ENCODE assay signal across 13 cellular contexts in the genomic region with DNA sequence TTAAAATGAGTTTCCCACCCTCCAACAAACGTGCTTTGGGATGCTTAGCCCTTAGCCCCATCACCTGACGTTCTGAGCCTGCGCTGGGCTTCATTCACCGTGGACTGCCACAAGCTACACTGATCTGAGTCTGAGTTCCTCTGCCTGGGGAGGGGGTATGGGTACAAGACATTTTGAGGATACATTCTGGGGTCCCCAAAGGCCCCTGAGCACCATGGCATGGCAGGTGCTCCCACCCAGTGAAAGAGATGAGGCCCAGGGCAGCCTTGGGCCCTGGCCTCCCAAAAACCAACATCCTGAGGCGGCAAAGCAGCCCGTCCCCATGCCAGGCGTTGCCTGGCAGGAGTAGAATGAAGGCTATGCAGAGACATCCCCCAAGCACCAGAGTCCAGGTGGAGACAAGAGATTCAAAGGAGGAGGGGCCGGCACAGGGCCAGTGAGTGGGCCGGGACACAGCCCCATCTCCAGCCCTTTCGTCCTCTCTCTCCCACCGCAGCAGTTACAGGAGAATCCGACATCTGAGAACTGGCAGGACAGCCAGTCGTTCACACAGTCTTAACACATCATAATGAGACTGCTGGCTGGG.
DNase-seq lines count a peak whose midpoint lies in the region; ATAC-seq and TF ChIP-seq lines count a peak whose summit lies in the region.
"Had no signal": no experiment of that assay in that cellular context is flagged by ENCODE, and none has a peak within 500 bp of the region (broad histone marks: within the 10 kb centered on the region; RNA-seq: fewer than 3 reads in every experiment).

No MANE protein-coding gene starts in this region.

- H2AFZ ChIP-seq in neuronal stem cell (ENCODE audit: low read length) = no peak overlapping the region

- no peak overlapping the region for H2AK5ac ChIP-seq in neuronal stem cell (ENCODE audit: low read depth, low read length)

- intact Hi-C loops in heart left ventricle (cut with DNase I) = loop anchor here in 8 of 10 donors (2.0 to 10.0 kb wide), 6 partner anchors 33 to 184 kb away; partner anchors contain the start of gene VGLL4 (in 6 of the 8)
- intact Hi-C loops in left cardiac atrium (cut with DNase I) = loop anchor here in 1 of 2 donors (10.0 kb wide), 1 partner anchor 76 kb away; the partner anchor contains the start of gene VGLL4
- intact Hi-C loops in uterus (cut with DNase I; ENCODE audit: low total_unique reads) = no loop called here
- intact Hi-C loops in activated T-helper 2 cell treated with anti-CD3 and anti-CD28 coated beads, Interferon-gamma antibody, Interleukin-2, Interleukin-4, amounts not matched to agents 10 μg/mL and 5 μg/mL and 100 μg/mL, durations not matched to agents 14 hours and 24 hours and 36 hours (cut with micrococcal nuclease) = no loop called here

- H3K4me3 ChIP-seq in heart left ventricle = peak overlapping the region in 1 of 12 donors; percentile 44
- no peak overlapping the region for H3K4me3 ChIP-seq in neuronal stem cell (ENCODE audit: low read length in 2 of 2)
- H3K4me3 ChIP-seq in uterus = peak overlapping the region in 1 of 2 donors; percentile 25

- H3K14ac ChIP-seq in neuronal stem cell (ENCODE audit: low read length) = peak overlapping the region; percentile 26

- peaks cover 9 to 80% (median 54%) of the 10 kb centered on the region in 12 donors for H3K4me1 ChIP-seq in heart left ventricle
- H3K4me1 ChIP-seq in neuronal stem cell (ENCODE audit: control insufficient read depth in 2 of 2, insufficient read depth in 1 of 2, low read depth in 1 of 2, low read length in 2 of 2) = no peaks in the 10 kb centered on the region
- H3K4me1 ChIP-seq in uterus = peaks cover 0 to 8% of the 10 kb centered on the region in 2 donors

- no peaks in the 10 kb centered on the region for H3K9me3 ChIP-seq in heart left ventricle
- H3K9me3 ChIP-seq in neuronal stem cell (replicated peaks in 1 of 2; ENCODE audit: control insufficient read depth in 2 of 2, insufficient read depth in 1 of 2, low read depth in 1 of 2, low read length in 2 of 2) = no peaks in the 10 kb centered on the region
- no peaks in the 10 kb centered on the region for H3K9me3 ChIP-seq in uterus

- peak overlapping the region; percentile 18 to 96 (median 86) for H3K27ac ChIP-seq in heart left ventricle
- no peak overlapping the region for H3K27ac ChIP-seq in neuronal stem cell (replicated peaks; ENCODE audit: low read length)
- H3K27ac ChIP-seq in uterus = peak overlapping the region; percentile 90 to 91
- H3K27ac ChIP-seq: HL-60 had no signal

- no peak overlapping the region for H3K4ac ChIP-seq in neuronal stem cell (ENCODE audit: low read length)

- H3K23ac ChIP-seq in neuronal stem cell (ENCODE audit: low read depth, low read length, poor library complexity) = no peak overlapping the region

- H2BK120ac ChIP-seq in neuronal stem cell (ENCODE audit: low read depth, low read length) = no peak overlapping the region

- no peak overlapping the region for H2BK12ac ChIP-seq in neuronal stem cell (ENCODE audit: low read length)

- peaks cover 0 to 35% (median 12%) of the 10 kb centered on the region in 9 donors for H3K36me3 ChIP-seq in heart left ventricle
- peaks cover 13 to 92% of the 10 kb centered on the region in 2 donors for H3K36me3 ChIP-seq in neuronal stem cell (replicated peaks in 1 of 2; ENCODE audit: control insufficient read depth in 2 of 2, insufficient read depth in 2 of 2, low read length in 2 of 2)
- H3K36me3 ChIP-seq in uterus = no peaks in the 10 kb centered on the region

- DNase-seq in heart left ventricle (no peak), left cardiac atrium (no peak), neuronal stem cell (ENCODE audit: low spot score) (no peak), uterus (peak; percentile 16 to 20), hepatic stellate cell (ENCODE audit: low spot score) (no peak), AG20443 (ENCODE audit: low spot score) (no peak)
- no peak for DNase-seq in effector memory CD8-positive, alpha-beta T cell
- no peak for DNase-seq in activated T-helper 2 cell treated with anti-CD3 and anti-CD28 coated beads, Interferon-gamma antibody, Interleukin-2, Interleukin-4, amounts not matched to agents 10 μg/mL and 5 μg/mL and 100 μg/mL, durations not matched to agents 14 hours and 24 hours and 36 hours (ENCODE audit: low spot score)
- DNase-seq: erythroblast; GDM1; stimulated activated naive CD8-positive, alpha-beta T cell treated with anti-CD3 and anti-CD28 coated beads, Interleukin-15, amount 100 ng/mL, for 72 hours had no signal

- H3K27me3 ChIP-seq in heart left ventricle (no peaks in the 10 kb centered on the region), neuronal stem cell (ENCODE audit: control insufficient read depth in 3 of 3, insufficient read depth in 3 of 3, low read depth in 1 of 3, low read length in 3 of 3) (no peaks in the 10 kb centered on the region), uterus (no peaks in the 10 kb centered on the region)

- H3K9me3 Mint-ChIP-seq in effector memory CD8-positive, alpha-beta T cell = no peaks in the 10 kb centered on the region
- no peaks in the 10 kb centered on the region for H3K9me3 Mint-ChIP-seq in activated T-helper 2 cell treated with anti-CD3 and anti-CD28 coated beads, Interferon-gamma antibody, Interleukin-2, Interleukin-4, amounts not matched to agents 10 μg/mL and 5 μg/mL and 100 μg/mL, durations not matched to agents 14 hours and 24 hours and 36 hours
- H3K9me3 Mint-ChIP-seq: stimulated activated naive CD8-positive, alpha-beta T cell treated with anti-CD3 and anti-CD28 coated beads, Interleukin-15, amount 100 ng/mL, for 72 hours; WTC11 had no signal

- no peak overlapping the region for H3K4me3 Mint-ChIP-seq in effector memory CD8-positive, alpha-beta T cell
- H3K4me3 Mint-ChIP-seq in activated T-helper 2 cell treated with anti-CD3 and anti-CD28 coated beads, Interferon-gamma antibody, Interleukin-2, Interleukin-4, amounts not matched to agents 10 μg/mL and 5 μg/mL and 100 μg/mL, durations not matched to agents 14 hours and 24 hours and 36 hours (ENCODE audit: low read depth) = no peak overlapping the region
- H3K4me3 Mint-ChIP-seq: stimulated activated naive CD8-positive, alpha-beta T cell treated with anti-CD3 and anti-CD28 coated beads, Interleukin-15, amount 100 ng/mL, for 72 hours; WTC11 had no signal

- H2BK15ac ChIP-seq in neuronal stem cell (ENCODE audit: low read length) = no peak overlapping the region

- peak overlapping the region; percentile 68 to 83 for H3K27ac Mint-ChIP-seq in effector memory CD8-positive, alpha-beta T cell
- no peak overlapping the region for H3K27ac Mint-ChIP-seq in activated T-helper 2 cell treated with anti-CD3 and anti-CD28 coated beads, Interferon-gamma antibody, Interleukin-2, Interleukin-4, amounts not matched to agents 10 μg/mL and 5 μg/mL and 100 μg/mL, durations not matched to agents 14 hours and 24 hours and 36 hours
- H3K27ac Mint-ChIP-seq: WTC11 had no signal

- TF ChIP-seq CTCF in heart left ventricle (IDR thresholded peaks at IDR 0.05) = no peak
- TF ChIP-seq CTCF in uterus (IDR thresholded peaks at IDR 0.05) = no peak

- peaks cover 15 to 24% of the 10 kb centered on the region in 2 donors for H3K4me1 Mint-ChIP-seq in effector memory CD8-positive, alpha-beta T cell (ENCODE audit: low read depth in 2 of 2)
- H3K4me1 Mint-ChIP-seq in activated T-helper 2 cell treated with anti-CD3 and anti-CD28 coated beads, Interferon-gamma antibody, Interleukin-2, Interleukin-4, amounts not matched to agents 10 μg/mL and 5 μg/mL and 100 μg/mL, durations not matched to agents 14 hours and 24 hours and 36 hours (ENCODE audit: low read depth) = peaks cover 3% of the 10 kb centered on the region
- H3K4me1 Mint-ChIP-seq: WTC11 had no signal

- TF ChIP-seq POLR2A in heart left ventricle (IDR thresholded peaks at IDR 0.05) = no peak
- no peak for TF ChIP-seq POLR2A in uterus (IDR thresholded peaks at IDR 0.05)

- 72 to 81% (median 79%) methylated on average over 13 of the region's 13 CpGs for whole genome bisulfite sequencing in heart left ventricle, 4 donors
- no CpG with 5 or more reads among the region's 13 CpGs for WGBS in neuronal stem cell (ENCODE audit: extremely low coverage in 2 of 2, insufficient read length in 2 of 2, insufficient replicate concordance in 1 of 2), 2 donors

- H3K27me3 Mint-ChIP-seq in effector memory CD8-positive, alpha-beta T cell = no peaks in the 10 kb centered on the region
- no peaks in the 10 kb centered on the region for H3K27me3 Mint-ChIP-seq in activated T-helper 2 cell treated with anti-CD3 and anti-CD28 coated beads, Interferon-gamma antibody, Interleukin-2, Interleukin-4, amounts not matched to agents 10 μg/mL and 5 μg/mL and 100 μg/mL, durations not matched to agents 14 hours and 24 hours and 36 hours (ENCODE audit: low read depth)
- H3K27me3 Mint-ChIP-seq: stimulated activated naive CD8-positive, alpha-beta T cell treated with anti-CD3 and anti-CD28 coated beads, Interleukin-15, amount 100 ng/mL, for 72 hours had no signal

- peaks cover 30% of the 10 kb centered on the region for H3K79me1 ChIP-seq in neuronal stem cell (ENCODE audit: low read depth, low read length)

- peak overlapping the region; percentile 25 for H3K18ac ChIP-seq in neuronal stem cell (ENCODE audit: low read length)

- H3K9ac ChIP-seq in neuronal stem cell (ENCODE audit: low read depth, low read length, poor library complexity) = no peak overlapping the region

- H4K8ac ChIP-seq in neuronal stem cell (ENCODE audit: low read depth, low read length) = no peak overlapping the region

- H3K36me3 Mint-ChIP-seq in effector memory CD8-positive, alpha-beta T cell (ENCODE audit: insufficient read depth) = peaks cover 11% of the 10 kb centered on the region
- peaks cover 27% of the 10 kb centered on the region for H3K36me3 Mint-ChIP-seq in activated T-helper 2 cell treated with anti-CD3 and anti-CD28 coated beads, Interferon-gamma antibody, Interleukin-2, Interleukin-4, amounts not matched to agents 10 μg/mL and 5 μg/mL and 100 μg/mL, durations not matched to agents 14 hours and 24 hours and 36 hours (ENCODE audit: low read depth)
- H3K36me3 Mint-ChIP-seq: WTC11 had no signal

- no peak overlapping the region for H3K4me2 ChIP-seq in neuronal stem cell (ENCODE audit: insufficient read depth, low read length, poor library complexity, severe bottlenecking)

- ATAC-seq in heart left ventricle (no peak), left cardiac atrium (no peak)
- ATAC-seq in effector memory CD8-positive, alpha-beta T cell (replicated peaks) = no peak
- ATAC-seq: stimulated activated naive CD8-positive, alpha-beta T cell treated with anti-CD3 and anti-CD28 coated beads, Interleukin-15, amount 100 ng/mL, for 72 hours; WTC11 had no signal

- H4K91ac ChIP-seq in neuronal stem cell (ENCODE audit: low read depth, low read length, poor library complexity) = no peak overlapping the region

- no peak overlapping the region for H2BK5ac ChIP-seq in neuronal stem cell (ENCODE audit: low read length)

Comparison
In these comparisons a context has a peak if more than half of its experiments do, and no peak if none do; other contexts are left out.
1. DNase-seq: peak in uterus (2 of 2); none in heart left ventricle (0 of 5), left cardiac atrium (single experiment), effector memory CD8-positive, alpha-beta T cell (0 of 3), neuronal stem cell (single experiment), activated T-helper 2 cell treated with anti-CD3 and anti-CD28 coated beads, Interferon-gamma antibody, Interleukin-2, Interleukin-4, amounts not matched to agents 10 μg/mL and 5 μg/mL and 100 μg/mL, durations not matched to agents 14 hours and 24 hours and 36 hours (single experiment), hepatic stellate cell (single experiment) and AG20443 (single experiment).
2. intact Hi-C loops: an anchor here in heart left ventricle (2.0 to 10.0 kb wide); none called in uterus and activated T-helper 2 cell treated with anti-CD3 and anti-CD28 coated beads, Interferon-gamma antibody, Interleukin-2, Interleukin-4, amounts not matched to agents 10 μg/mL and 5 μg/mL and 100 μg/mL, durations not matched to agents 14 hours and 24 hours and 36 hours.